ENCODE assay signal across 8 cellular contexts in the genomic region with DNA sequence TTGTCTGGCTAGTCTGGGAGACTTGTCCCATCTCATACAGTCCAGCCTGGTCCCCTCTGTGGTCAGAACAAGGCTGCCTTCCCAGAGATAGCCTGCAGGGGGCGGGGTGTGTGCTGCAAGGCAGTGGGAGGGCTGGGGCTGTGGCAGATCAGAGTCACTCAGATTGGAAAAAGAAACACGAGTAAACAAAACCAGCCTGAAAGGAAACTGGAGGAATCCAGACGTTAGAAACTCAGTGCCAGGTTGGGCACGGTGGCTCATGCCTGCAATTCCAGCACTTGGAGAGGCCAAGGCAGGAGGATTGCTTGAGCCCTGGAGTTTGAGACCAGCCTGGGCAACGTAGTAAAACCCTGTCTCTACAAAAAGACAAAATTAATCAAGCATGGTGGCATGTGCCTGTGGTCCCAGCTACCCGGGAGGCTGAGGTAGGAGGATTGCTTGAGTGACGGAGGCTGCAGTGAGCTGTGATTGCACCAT. TPM values are rescaled to one million over a fixed set of nuclear protein-coding genes. Genes with fewer than 3 reads are reported as not detected.
DNase-seq lines count a peak whose midpoint lies in the region; ATAC-seq, FAIRE-seq and TF ChIP-seq lines count a peak whose summit lies in the region.

No MANE protein-coding gene starts in this region.

- no peaks in the 10 kb centered on the region for H3K79me2 ChIP-seq in endothelial cell of umbilical vein (ENCODE audit: control insufficient read depth, insufficient read depth, low read length)

- no peak overlapping the region for H3K4me3 Mint-ChIP-seq in CD4-positive, CD25-positive, alpha-beta regulatory T cell

- TF ChIP-seq CTCF in endothelial cell of umbilical vein (IDR thresholded peaks at IDR 0.05; ENCODE audit: extremely low read depth in 1 of 2, insufficient read depth in 1 of 2, low read depth in 1 of 2, low read length in 2 of 2) = peak; percentile 76 to 96
- peak; percentile 77 for TF ChIP-seq CTCF in mucosa of descending colon (IDR thresholded peaks at IDR 0.05)

- H3K27ac ChIP-seq in CD4-positive, CD25-positive, alpha-beta regulatory T cell (ENCODE audit: insufficient read depth, low read length, poor library complexity, severe bottlenecking) = no peak overlapping the region
- H3K27ac ChIP-seq in endothelial cell of umbilical vein (ENCODE audit: insufficient read depth, low read depth, low read length) = peak overlapping the region; percentile 4

- in situ Hi-C loops in HAP-1 (cut with MboI; ENCODE audit: low sequenced_read_pairs) = loop anchor here (5.0 to 10.0 kb wide), 2 partner anchors 259 to 386 kb away; no protein-coding TSS in a partner anchor

- FAIRE-seq in endothelial cell of umbilical vein (lab: Jason Lieb, UNC) = peak; percentile 96

- BruUV-seq in endothelial cell of umbilical vein (replicated peaks; lab: Mats Ljungman, UMichigan) = no TSS peak

- H4K20me1 ChIP-seq in endothelial cell of umbilical vein (replicated peaks; ENCODE audit: control insufficient read depth, extremely low read depth, insufficient read depth, low read length) = no peaks in the 10 kb centered on the region

- CTCF ChIA-PET in endothelial cell of umbilical vein (lab: Charles Lee) = interaction anchor here (1.0 to 9.0 kb wide), 16 partner anchors 9 to 386 kb away, joined by 3 to 286 read pairs (median 3); a partner anchor contains a TSS

- H3K27me3 ChIP-seq in CD4-positive, CD25-positive, alpha-beta regulatory T cell (ENCODE audit: control insufficient read depth, insufficient read depth, low read length) = no peaks in the 10 kb centered on the region
- H3K27me3 ChIP-seq in HAP-1 (ENCODE audit: low read depth) = no peaks in the 10 kb centered on the region
- no peaks in the 10 kb centered on the region for H3K27me3 ChIP-seq in endothelial cell of umbilical vein (ENCODE audit: control insufficient read depth in 2 of 2, insufficient read depth in 2 of 2, low read length in 2 of 2)

- dilution Hi-C loops in endothelial cell of umbilical vein (cut with MboI; ENCODE audit: extremely low pct_ligation_motif_present, low sequenced_read_pairs) = no loop called here

- peaks cover 10% of the 10 kb centered on the region for H3K4me1 ChIP-seq in CD4-positive, CD25-positive, alpha-beta regulatory T cell (ENCODE audit: control insufficient read depth, insufficient read depth, low read length, poor library complexity, severe bottlenecking)
- peaks cover 3% of the 10 kb centered on the region for H3K4me1 ChIP-seq in HAP-1
- H3K4me1 ChIP-seq in endothelial cell of umbilical vein (ENCODE audit: control insufficient read depth, extremely low read depth, insufficient read depth, low read length) = peaks cover 43% of the 10 kb centered on the region
- H3K4me1 ChIP-seq in mucosa of descending colon (ENCODE audit: low read depth) = peaks cover 6% of the 10 kb centered on the region

- peaks cover 10% of the 10 kb centered on the region for H3K36me3 ChIP-seq in CD4-positive, CD25-positive, alpha-beta regulatory T cell (ENCODE audit: control insufficient read depth, insufficient read depth, low read length)
- peaks cover 13% of the 10 kb centered on the region for H3K36me3 ChIP-seq in HAP-1 (replicated peaks)
- peaks cover 0 to 3% of the 10 kb centered on the region in 2 experiments for H3K36me3 ChIP-seq in endothelial cell of umbilical vein (ENCODE audit: control insufficient read depth in 2 of 2, extremely low read depth in 1 of 2, insufficient read depth in 2 of 2, low read length in 2 of 2)
- peaks cover 5% of the 10 kb centered on the region for H3K36me3 ChIP-seq in mucosa of descending colon (ENCODE audit: low read depth)

- no peak overlapping the region for H3K4me2 ChIP-seq in endothelial cell of umbilical vein (ENCODE audit: insufficient read depth, low read length)

- H3K9me1 ChIP-seq in endothelial cell of umbilical vein (replicated peaks; ENCODE audit: control insufficient read depth, extremely low read depth, insufficient read depth, low read length) = no peaks in the 10 kb centered on the region

- H3K9me3 Mint-ChIP-seq in CD4-positive, CD25-positive, alpha-beta regulatory T cell = no peaks in the 10 kb centered on the region

- no peak overlapping the region for H3K4me3 ChIP-seq in CD4-positive, CD25-positive, alpha-beta regulatory T cell (ENCODE audit: low read depth, low read length)
- no peak overlapping the region for H3K4me3 ChIP-seq in HAP-1
- no peak overlapping the region for H3K4me3 ChIP-seq in endothelial cell of umbilical vein (replicated peaks in 1 of 3; ENCODE audit: insufficient read depth in 1 of 3, low read depth in 1 of 3, low read length in 3 of 3)
- H3K4me3 ChIP-seq in mucosa of descending colon = no peak overlapping the region

- H2AFZ ChIP-seq in endothelial cell of umbilical vein (ENCODE audit: low read depth, low read length) = peak overlapping the region; percentile 84

- H3K27ac Mint-ChIP-seq in CD4-positive, CD25-positive, alpha-beta regulatory T cell = no peak overlapping the region

- intact Hi-C loops in endothelial cell of umbilical vein (cut with micrococcal nuclease) = loop anchor here (1.0 to 2.0 kb wide), 4 partner anchors 24 to 386 kb away; no protein-coding TSS in a partner anchor
- intact Hi-C loops in mucosa of descending colon (cut with DNase I, micrococcal nuclease) = loop anchor here (5.0 to 10.0 kb wide), 3 partner anchors 54 to 386 kb away; a partner anchor contains a TSS

- no peak overlapping the region for H3K9ac ChIP-seq in endothelial cell of umbilical vein (replicated peaks; ENCODE audit: extremely low read depth, insufficient read depth, low read length)

- H3K4me1 Mint-ChIP-seq in CD4-positive, CD25-positive, alpha-beta regulatory T cell = peaks cover 0 to 22% (median 12%) of the 10 kb centered on the region in 4 donors

- H3K27me3 Mint-ChIP-seq in CD4-positive, CD25-positive, alpha-beta regulatory T cell = no peaks in the 10 kb centered on the region

- ATAC-seq in CD4-positive, CD25-positive, alpha-beta regulatory T cell (ENCODE audit: low read depth in 2 of 2) = peak; percentile 39 to 51
- ATAC-seq in mucosa of descending colon (peak; percentile 82), HG02981 (IDR thresholded peaks at IDR 0.05; ENCODE audit: unreplicated experiment) (no peak)

- DNase-seq in CD4-positive, CD25-positive, alpha-beta regulatory T cell = peak; percentile 47 to 70 (median 47)
- DNase-seq in HAP-1 (ENCODE audit: low spot score in 2 of 2) = peak; percentile 50 to 94
- DNase-seq in NOMO-1 treated with DMSO at 0.1 percent for 48 hours (lab: John Stamatoyannopoulos, UW; ENCODE audit: unreplicated experiment) = peak; percentile 40
- DNase-seq in activated CD8-positive, alpha-beta memory T cell treated with anti-CD3 and anti-CD28 coated beads for 4 hours (ENCODE audit: low read depth in 2 of 2) = peak; percentile 32 to 34
- DNase-seq in endothelial cell of umbilical vein (ENCODE audit: low read depth, low spot score) = peak; percentile 82
- peak; percentile 77 to 91 (median 88) for DNase-seq in mucosa of descending colon
- peak; percentile 89 for DNase-seq in stimulated activated CD8-positive, alpha-beta memory T cell treated with anti-CD3 and anti-CD28 coated beads, Interleukin-4, amount 100 ng/mL, for 48 hours

- no peak for TF ChIP-seq POLR2A in endothelial cell of umbilical vein (IDR thresholded peaks at IDR 0.05; ENCODE audit: low read depth, low read length)

- peaks cover 9% of the 10 kb centered on the region for H3K36me3 Mint-ChIP-seq in CD4-positive, CD25-positive, alpha-beta regulatory T cell

- H3K9me3 ChIP-seq in CD4-positive, CD25-positive, alpha-beta regulatory T cell (ENCODE audit: control insufficient read depth in 2 of 2, low read length in 2 of 2) = no peaks in the 10 kb centered on the region
- H3K9me3 ChIP-seq in HAP-1 (no peaks in the 10 kb centered on the region), endothelial cell of umbilical vein (replicated peaks; ENCODE audit: control insufficient read depth, insufficient read depth, low read length) (no peaks in the 10 kb centered on the region), mucosa of descending colon (no peaks in the 10 kb centered on the region)

- POLR2A ChIA-PET in endothelial cell of umbilical vein (lab: Charles Lee) = no interaction called here

RNA-seq across cellular contexts. Expression of a gene that starts 20.2 kb away (rescaled TPM):
- 102 TPM for total RNA-seq in CD4-positive, CD25-positive, alpha-beta regulatory T cell
- polyA plus RNA-seq in CD4-positive, CD25-positive, alpha-beta regulatory T cell = 10 to 100 TPM; 25.7 to 36.4 (median 31.7) TPM
- 81.8 and 84.3 TPM in 2 replicates for total RNA-seq in endothelial cell of umbilical vein
- polyA plus RNA-seq in endothelial cell of umbilical vein = 54.9 and 61.1 TPM in 2 replicates
- 51.9 and 65.9 TPM in 2 replicates for polyA plus RNA-seq in endothelial cell of umbilical vein (2011; cell fraction: cytosol; rRNA removed)
- polyA plus RNA-seq in endothelial cell of umbilical vein (2011; cell fraction: nucleus; rRNA removed) = 178 and 190 TPM in 2 replicates
- 38.6 and 40.5 TPM in 2 replicates for polyA plus RNA-seq in endothelial cell of umbilical vein (2012)
- 75.4 and 78.6 TPM in 2 replicates for polyA minus RNA-seq in endothelial cell of umbilical vein
- 18.9 TPM for polyA minus RNA-seq in endothelial cell of umbilical vein (2011; cell fraction: cytosol; rRNA and poly(A)+ RNA removed)
- polyA minus RNA-seq in endothelial cell of umbilical vein (2011; cell fraction: nucleus; rRNA and poly(A)+ RNA removed) = 88.2 and 102 TPM in 2 replicates
- total RNA-seq in mucosa of descending colon = 10 to 100 TPM; 57.2 to 73.6 (median 59.6) TPM

RNA-seq across cellular contexts. Expression of a gene that starts 22.0 kb away (rescaled TPM):
- total RNA-seq in CD4-positive, CD25-positive, alpha-beta regulatory T cell = not detected
- polyA plus RNA-seq in CD4-positive, CD25-positive, alpha-beta regulatory T cell = not detected
- total RNA-seq in endothelial cell of umbilical vein (not detected in 2 replicates), mucosa of descending colon (1 to 10 TPM in 1 of 3 donors, under 1 TPM in 2; 0.67 to 6.8 (median 0.96) TPM)
- polyA plus RNA-seq in endothelial cell of umbilical vein = not detected in 2 replicates
- not detected in 2 replicates for polyA plus RNA-seq in endothelial cell of umbilical vein (2011; cell fraction: cytosol; rRNA removed)
- polyA plus RNA-seq in endothelial cell of umbilical vein (2011; cell fraction: nucleus; rRNA removed) = not detected in 2 replicates
- polyA plus RNA-seq in endothelial cell of umbilical vein (2012) = not detected in 2 replicates
- not detected in 2 replicates for polyA minus RNA-seq in endothelial cell of umbilical vein
- not detected for polyA minus RNA-seq in endothelial cell of umbilical vein (2011; cell fraction: cytosol; rRNA and poly(A)+ RNA removed)
- polyA minus RNA-seq in endothelial cell of umbilical vein (2011; cell fraction: nucleus; rRNA and poly(A)+ RNA removed) = not detected in 2 replicates

RNA-seq across cellular contexts. Expression of a gene that starts 35.1 kb away (rescaled TPM):
- total RNA-seq in CD4-positive, CD25-positive, alpha-beta regulatory T cell = not detected
- polyA plus RNA-seq in CD4-positive, CD25-positive, alpha-beta regulatory T cell = not detected
- total RNA-seq in endothelial cell of umbilical vein = not detected in 2 replicates
- not detected in 2 replicates for polyA plus RNA-seq in endothelial cell of umbilical vein
- polyA plus RNA-seq in endothelial cell of umbilical vein (2011; cell fraction: cytosol; rRNA removed) = not detected in 2 replicates
- not detected in 2 replicates for polyA plus RNA-seq in endothelial cell of umbilical vein (2011; cell fraction: nucleus; rRNA removed)
- not detected in 2 replicates for polyA plus RNA-seq in endothelial cell of umbilical vein (2012)
- not detected in 2 replicates for polyA minus RNA-seq in endothelial cell of umbilical vein
- polyA minus RNA-seq in endothelial cell of umbilical vein (2011; cell fraction: cytosol; rRNA and poly(A)+ RNA removed) = not detected
- not detected in 2 replicates for polyA minus RNA-seq in endothelial cell of umbilical vein (2011; cell fraction: nucleus; rRNA and poly(A)+ RNA removed)
- total RNA-seq in mucosa of descending colon = not detected

RNA-seq across cellular contexts. Expression of a gene that starts 57.2 kb away (rescaled TPM):
- total RNA-seq in CD4-positive, CD25-positive, alpha-beta regulatory T cell = 14.9 TPM
- polyA plus RNA-seq in CD4-positive, CD25-positive, alpha-beta regulatory T cell = 10 to 100 TPM; 37.1 to 72.6 (median 51.2) TPM
- 91.5 and 95.3 TPM in 2 replicates for total RNA-seq in endothelial cell of umbilical vein
- 46.3 and 52.1 TPM in 2 replicates for polyA plus RNA-seq in endothelial cell of umbilical vein
- polyA plus RNA-seq in endothelial cell of umbilical vein (2011; cell fraction: cytosol; rRNA removed) = 52.0 and 53.8 TPM in 2 replicates
- 30.2 and 30.6 TPM in 2 replicates for polyA plus RNA-seq in endothelial cell of umbilical vein (2011; cell fraction: nucleus; rRNA removed)
- polyA plus RNA-seq in endothelial cell of umbilical vein (2012) = 115 and 117 TPM in 2 replicates
- polyA minus RNA-seq in endothelial cell of umbilical vein = 17.2 and 25.5 TPM in 2 replicates
- 35.3 TPM for polyA minus RNA-seq in endothelial cell of umbilical vein (2011; cell fraction: cytosol; rRNA and poly(A)+ RNA removed)
- polyA minus RNA-seq in endothelial cell of umbilical vein (2011; cell fraction: nucleus; rRNA and poly(A)+ RNA removed) = 6.7 and 8.2 TPM in 2 replicates
- 10 to 100 TPM; 41.8 to 48.6 (median 45.7) TPM for total RNA-seq in mucosa of descending colon

Comparison
In these comparisons a context has a peak if more than half of its experiments do, and no peak if none do; other contexts are left out.
1. DNase-seq: peak in every context shown above with its lines; median percentile 89 in stimulated activated CD8-positive, alpha-beta memory T cell treated with anti-CD3 and anti-CD28 coated beads, Interleukin-4, amount 100 ng/mL, for 48 hours; 88 in mucosa of descending colon; 82 in endothelial cell of umbilical vein; 72 in HAP-1; 47 in CD4-positive, CD25-positive, alpha-beta regulatory T cell; 40 in NOMO-1 treated with DMSO at 0.1 percent for 48 hours; 33 in activated CD8-positive, alpha-beta memory T cell treated with anti-CD3 and anti-CD28 coated beads for 4 hours.